In the genomic region with DNA sequence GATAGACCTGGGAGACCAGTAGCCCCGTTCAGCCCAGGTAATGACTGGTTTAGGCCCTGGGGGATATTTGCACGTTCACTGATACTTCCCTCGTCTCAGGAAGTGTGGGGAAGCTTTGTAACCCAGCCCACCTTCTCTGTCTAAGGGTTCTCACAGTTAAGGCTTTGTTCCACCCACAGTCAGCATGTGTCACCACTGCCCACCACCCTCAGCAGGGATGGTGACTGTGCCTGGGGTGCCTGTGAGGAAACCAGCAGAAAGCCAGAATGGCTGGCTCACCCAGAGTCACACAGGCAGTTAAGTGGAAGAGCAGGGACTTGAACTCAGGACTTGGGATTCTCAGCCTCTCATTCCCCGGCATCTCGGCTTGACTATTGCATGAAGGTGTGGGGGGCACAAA, we compare ENCODE assay signal across 16 cellular contexts. TPM values are rescaled to one million over a fixed set of nuclear protein-coding genes. Genes with fewer than 3 reads are reported as not detected.
A peak's percentile ranks its signal among the peaks of the same experiment; 100 is the strongest.
DNase-seq lines count a peak whose midpoint lies in the region; ATAC-seq and TF ChIP-seq lines count a peak whose summit lies in the region.
"Had no signal": no experiment of that assay in that cellular context is flagged by ENCODE, and none has a peak within 500 bp of the region (broad histone marks: within the 10 kb centered on the region; RNA-seq: fewer than 3 reads in every experiment).

No MANE protein-coding gene starts in this region.

- peaks cover 19% of the 10 kb centered on the region for H3K27me3 Mint-ChIP-seq in activated CD4-positive, alpha-beta T cell treated with anti-CD3 and anti-CD28 coated beads for 36 hours
- peaks cover 38% of the 10 kb centered on the region for H3K27me3 Mint-ChIP-seq in activated CD4-positive, alpha-beta T cell treated with anti-CD3 and anti-CD28 coated beads, Interleukin-2, amount 10 ng/mL, durations not matched to agents 24 days and 14 days

- no peak overlapping the region for H3K4me3 ChIP-seq in epithelial cell of esophagus (ENCODE audit: low read length)

- TF ChIP-seq CTCF in epithelial cell of esophagus (IDR thresholded peaks at IDR 0.05; ENCODE audit: insufficient read depth, low read depth, low read length, missing control alignments), result no peak

- peaks cover 18% of the 10 kb centered on the region for H3K4me1 Mint-ChIP-seq in activated CD4-positive, alpha-beta T cell treated with anti-CD3 and anti-CD28 coated beads for 36 hours
- peaks cover 18% of the 10 kb centered on the region for H3K4me1 Mint-ChIP-seq in activated CD4-positive, alpha-beta T cell treated with anti-CD3 and anti-CD28 coated beads, Interleukin-2, amount 10 ng/mL, durations not matched to agents 24 days and 14 days

- no peak overlapping the region for H3K27ac Mint-ChIP-seq in activated CD4-positive, alpha-beta T cell treated with anti-CD3 and anti-CD28 coated beads for 36 hours
- H3K27ac Mint-ChIP-seq in activated CD4-positive, alpha-beta T cell treated with anti-CD3 and anti-CD28 coated beads, Interleukin-2, amount 10 ng/mL, durations not matched to agents 24 days and 14 days, result no peak overlapping the region
- H3K27ac Mint-ChIP-seq: immature natural killer cell had no signal

- intact Hi-C loops in activated CD4-positive, alpha-beta T cell treated with anti-CD3 and anti-CD28 coated beads for 36 hours (cut with DNase I, micrococcal nuclease), result no loop called here
- intact Hi-C loops in activated CD4-positive, alpha-beta T cell treated with anti-CD3 and anti-CD28 coated beads, Interleukin-2, amount 10 ng/mL, durations not matched to agents 24 days and 14 days (cut with micrococcal nuclease), result no loop called here

- no peaks in the 10 kb centered on the region for H3K9me3 Mint-ChIP-seq in activated CD4-positive, alpha-beta T cell treated with anti-CD3 and anti-CD28 coated beads for 36 hours (ENCODE audit: low read depth)
- H3K9me3 Mint-ChIP-seq in activated CD4-positive, alpha-beta T cell treated with anti-CD3 and anti-CD28 coated beads, Interleukin-2, amount 10 ng/mL, durations not matched to agents 24 days and 14 days, result no peaks in the 10 kb centered on the region
- H3K9me3 Mint-ChIP-seq: immature natural killer cell had no signal

- POLR2A ChIA-PET in activated CD4-positive, alpha-beta T cell treated with anti-CD3 and anti-CD28 coated beads for 36 hours (lab: Charles Lee), result interaction anchor here (0.7 kb wide), 1 partner anchor 223 kb away, joined by 3 read pairs; no protein-coding TSS in a partner anchor

- no peak overlapping the region for H3K4me3 Mint-ChIP-seq in activated CD4-positive, alpha-beta T cell treated with anti-CD3 and anti-CD28 coated beads for 36 hours
- H3K4me3 Mint-ChIP-seq in activated CD4-positive, alpha-beta T cell treated with anti-CD3 and anti-CD28 coated beads, Interleukin-2, amount 10 ng/mL, durations not matched to agents 24 days and 14 days, result no peak overlapping the region
- H3K4me3 Mint-ChIP-seq: immature natural killer cell had no signal

- ATAC-seq in activated CD4-positive, alpha-beta T cell treated with anti-CD3 and anti-CD28 coated beads for 36 hours, result peak; percentile 71
- ATAC-seq in GM19328 (IDR thresholded peaks at IDR 0.05; ENCODE audit: unreplicated experiment) (no peak), GM19351 (IDR thresholded peaks at IDR 0.05; ENCODE audit: unreplicated experiment) (no peak)

- DNase-seq in activated CD4-positive, alpha-beta T cell treated with anti-CD3 and anti-CD28 coated beads for 36 hours, result peak; percentile 57
- DNase-seq in activated CD4-positive, alpha-beta T cell treated with anti-CD3 and anti-CD28 coated beads, Interleukin-2, amount 10 ng/mL, durations not matched to agents 24 days and 14 days, result no peak
- DNase-seq in Daoy (ENCODE audit: low read depth) (peak; percentile 54), epithelial cell of esophagus (ENCODE audit: low read depth) (peak; percentile 33), NCI-H748 treated with DMSO at 0.1 percent for 48 hours (lab: John Stamatoyannopoulos, UW) (no peak)
- peak; percentile 39 for DNase-seq in stimulated activated CD4-positive, alpha-beta T cell treated with anti-CD3 and anti-CD28 coated beads, Interleukin-4, amount 100 ng/mL, for 24 hours
- DNase-seq: 8988T, immature natural killer cell, KG1, NCI-H1436 treated with DMSO at 0.1 percent for 48 hours, NCI-H774, T1000 had no signal

- no peaks in the 10 kb centered on the region for H3K36me3 Mint-ChIP-seq in activated CD4-positive, alpha-beta T cell treated with anti-CD3 and anti-CD28 coated beads for 36 hours (ENCODE audit: low read depth)
- H3K36me3 Mint-ChIP-seq in activated CD4-positive, alpha-beta T cell treated with anti-CD3 and anti-CD28 coated beads, Interleukin-2, amount 10 ng/mL, durations not matched to agents 24 days and 14 days (ENCODE audit: low read depth), result no peaks in the 10 kb centered on the region
- H3K36me3 Mint-ChIP-seq: immature natural killer cell had no signal

- CTCF ChIA-PET in activated CD4-positive, alpha-beta T cell treated with anti-CD3 and anti-CD28 coated beads for 36 hours (lab: Charles Lee), result interaction anchor here (0.9 to 2.2 kb wide), 4 partner anchors 16 to 48 kb away, joined by 3 to 6 read pairs (median 4); no protein-coding TSS in a partner anchor

RNA-seq across cellular contexts. Expression of gene KBTBD13, which starts 5.2 kb away (rescaled TPM):
- total RNA-seq in activated CD4-positive, alpha-beta T cell treated with anti-CD3 and anti-CD28 coated beads for 36 hours, result not detected
- total RNA-seq in activated CD4-positive, alpha-beta T cell treated with anti-CD3 and anti-CD28 coated beads, Interleukin-2, amount 10 ng/mL, durations not matched to agents 24 days and 14 days, result not detected in 2 replicates
- not detected in 2 replicates for total RNA-seq in Daoy (2014; rRNA removed; shearing (Covaris generic))
- total RNA-seq: activated CD8-positive, alpha-beta memory T cell treated with anti-CD3 and anti-CD28 coated beads for 36 hours had no signal

RNA-seq across cellular contexts. Expression of gene RASL12, which starts 14.0 kb away (rescaled TPM):
- total RNA-seq in activated CD4-positive, alpha-beta T cell treated with anti-CD3 and anti-CD28 coated beads for 36 hours, result not detected
- total RNA-seq in activated CD4-positive, alpha-beta T cell treated with anti-CD3 and anti-CD28 coated beads, Interleukin-2, amount 10 ng/mL, durations not matched to agents 24 days and 14 days, result not detected in 2 replicates
- 1.5 and 1.6 TPM in 2 replicates for total RNA-seq in Daoy (2014; rRNA removed; shearing (Covaris generic))
- total RNA-seq: activated CD8-positive, alpha-beta memory T cell treated with anti-CD3 and anti-CD28 coated beads for 36 hours had no signal

RNA-seq across cellular contexts. Expression of gene UBAP1L, which starts 33.2 kb away (rescaled TPM):
- 1 to 10 TPM; 2.7 to 3.2 TPM for total RNA-seq in activated CD4-positive, alpha-beta T cell treated with anti-CD3 and anti-CD28 coated beads for 36 hours
- 6.3 and 6.6 TPM in 2 replicates for total RNA-seq in activated CD4-positive, alpha-beta T cell treated with anti-CD3 and anti-CD28 coated beads, Interleukin-2, amount 10 ng/mL, durations not matched to agents 24 days and 14 days
- total RNA-seq in Daoy (2014; rRNA removed; shearing (Covaris generic)), result 0.03 and 0.06 TPM in 2 replicates

RNA-seq across cellular contexts. Expression of gene SLC51B, which starts 36.6 kb away (rescaled TPM):
- not detected for total RNA-seq in activated CD4-positive, alpha-beta T cell treated with anti-CD3 and anti-CD28 coated beads for 36 hours
- total RNA-seq in activated CD4-positive, alpha-beta T cell treated with anti-CD3 and anti-CD28 coated beads, Interleukin-2, amount 10 ng/mL, durations not matched to agents 24 days and 14 days, result not detected in 2 replicates
- not detected in 2 replicates for total RNA-seq in Daoy (2014; rRNA removed; shearing (Covaris generic))
- total RNA-seq: activated CD8-positive, alpha-beta memory T cell treated with anti-CD3 and anti-CD28 coated beads for 36 hours; posterior vena cava had no signal

RNA-seq across cellular contexts. Expression of gene PDCD7, which starts 51.9 kb away (rescaled TPM):
- total RNA-seq in activated CD4-positive, alpha-beta T cell treated with anti-CD3 and anti-CD28 coated beads for 36 hours, result 10 to 100 TPM; 16.6 to 24.8 TPM
- total RNA-seq in activated CD4-positive, alpha-beta T cell treated with anti-CD3 and anti-CD28 coated beads, Interleukin-2, amount 10 ng/mL, durations not matched to agents 24 days and 14 days, result 59.9 and 60.1 TPM in 2 replicates
- 13.3 and 17.4 TPM in 2 replicates for total RNA-seq in Daoy (2014; rRNA removed; shearing (Covaris generic))

Comparison
In these comparisons a context has a peak if more than half of its experiments do, and no peak if none do; other contexts are left out.
1. DNase-seq: peak in activated CD4-positive, alpha-beta T cell treated with anti-CD3 and anti-CD28 coated beads for 36 hours (single experiment), Daoy (single experiment), epithelial cell of esophagus (single experiment) and stimulated activated CD4-positive, alpha-beta T cell treated with anti-CD3 and anti-CD28 coated beads, Interleukin-4, amount 100 ng/mL, for 24 hours (single experiment); none in activated CD4-positive, alpha-beta T cell treated with anti-CD3 and anti-CD28 coated beads, Interleukin-2, amount 10 ng/mL, durations not matched to agents 24 days and 14 days (single experiment) and NCI-H748 treated with DMSO at 0.1 percent for 48 hours (single experiment).